Comparison of ENCODE assay signal across 8 cellular contexts in genomic region chr6:45590751-45591184, GRCh38.
DNase-seq lines count a peak whose midpoint lies in the region; ATAC-seq and TF ChIP-seq lines count a peak whose summit lies in the region.
"Had no signal": no experiment of that assay in that cellular context is flagged by ENCODE, and none has a peak within 500 bp of the region (broad histone marks: within the 10 kb centered on the region; RNA-seq: fewer than 3 reads in every experiment).

No MANE protein-coding gene starts in this region.

- 64 to 81% (median 68%) methylated on average over 7 of the region's 7 CpGs for WGBS in stomach, 5 donors

- peaks cover 33% of the 10 kb centered on the region for H3K4me1 ChIP-seq in HEK293 (ENCODE audit: control insufficient read depth, insufficient read depth, low read length)
- H3K4me1 ChIP-seq in foreskin keratinocyte: peaks cover 52% of the 10 kb centered on the region
- peaks cover 0 to 15% (median 8%) of the 10 kb centered on the region in 4 donors for H3K4me1 ChIP-seq in stomach

- no peak for DNase-seq in foreskin keratinocyte
- no peak for DNase-seq in stomach
- no peak for DNase-seq in DMS53 (lab: John Stamatoyannopoulos, UW)
- DNase-seq in hypothalamus (lab: John Stamatoyannopoulos, UW): no peak
- DNase-seq: H7 had no signal

- no peak for TF ChIP-seq EP300 in stomach (IDR thresholded peaks at IDR 0.05)

- no peak for TF ChIP-seq POLR2A in stomach (IDR thresholded peaks at IDR 0.05)

- TF ChIP-seq CTCF in HEK293 (tag by site-specific recombination; IDR thresholded peaks at IDR 0.05): no peak
- TF ChIP-seq CTCF in VCaP (conservative IDR thresholded peaks at IDR 0.05): no peak
- TF ChIP-seq CTCF in foreskin keratinocyte (conservative IDR thresholded peaks at IDR 0.05): no peak
- TF ChIP-seq CTCF in stomach (IDR thresholded peaks at IDR 0.05): no peak

- intact Hi-C loops in stomach (cut with DNase I; ENCODE audit: low total_unique reads): no loop called here

- peak overlapping the region; percentile 83 for H3K27ac ChIP-seq in HEK293 (ENCODE audit: extremely low read depth, low read depth, low read length)
- H3K27ac ChIP-seq in VCaP: peak overlapping the region; percentile 78
- peak overlapping the region; percentile 99 for H3K27ac ChIP-seq in foreskin keratinocyte
- peak overlapping the region in 3 of 5 donors; percentile 33 to 46 (median 39) for H3K27ac ChIP-seq in stomach

- H3K27me3 ChIP-seq in foreskin keratinocyte: no peaks in the 10 kb centered on the region
- H3K27me3 ChIP-seq in stomach: no peaks in the 10 kb centered on the region

- CTCF ChIA-PET in HEK293 (lab: Yijun Ruan, JAX): interaction anchor here (0.9 to 1.2 kb wide), 2 partner anchors 124 to 170 kb away, joined by 3 to 4 read pairs; no protein-coding TSS in a partner anchor

- H3K36me3 ChIP-seq in HEK293 (ENCODE audit: control insufficient read depth in 2 of 2, insufficient read depth in 1 of 2, low read length in 2 of 2) (no peaks in the 10 kb centered on the region), stomach (no peaks in the 10 kb centered on the region)

- no peaks in the 10 kb centered on the region for H3K9me3 ChIP-seq in HEK293 (ENCODE audit: control insufficient read depth, insufficient read depth, low read depth, low read length)
- H3K9me3 ChIP-seq in stomach: no peaks in the 10 kb centered on the region

- POLR2A ChIA-PET in HEK293 (lab: Yijun Ruan, JAX): no interaction called here

- H3K4me3 ChIP-seq in HEK293 (ENCODE audit: low read depth, low read length) (no peak overlapping the region), stomach (no peak overlapping the region)

- ATAC-seq in foreskin keratinocyte (no peak), GM21367 (IDR thresholded peaks at IDR 0.05; ENCODE audit: unreplicated experiment) (no peak)

TF ChIP-seq in HEK293, 187 proteins besides CTCF, POLR2A, EP300 and RAD21:
- TF ChIP-seq ZNF600 (tag by site-specific recombination; IDR thresholded peaks at IDR 0.05): no peak
- peak; percentile 40; the same call in 1 of the 2 replicates for TF ChIP-seq ZNF18 (tag by site-specific recombination; IDR thresholded peaks at IDR 0.05)
- TF ChIP-seq WT1 (tag by site-specific recombination; IDR thresholded peaks at IDR 0.05): peak; percentile 54
- no peak for TF ChIP-seq ZNF449 (tag by site-specific recombination; IDR thresholded peaks at IDR 0.05)
- peak; percentile 43 for TF ChIP-seq PRDM6 (tag by site-specific recombination; IDR thresholded peaks at IDR 0.05)
- 0 out of 2 replicates have a peak, but pooled peaks have one; percentile 17 for TF ChIP-seq ZNF335 (tag by site-specific recombination; conservative IDR thresholded peaks at IDR 0.05)
- TF ChIP-seq ZBTB48 (tag by site-specific recombination; IDR thresholded peaks at IDR 0.05): 0 out of 2 replicates have a peak, but pooled peaks have one; percentile 62
TF ChIP-seq in HEK293: peak in this region for 5.

Comparison
In these comparisons a context has a peak if more than half of its experiments do, and no peak if none do; other contexts are left out.
1. H3K27ac ChIP-seq: peak in every context shown above with its lines; median percentile 99 in foreskin keratinocyte; 83 in HEK293; 78 in VCaP; 39 in stomach.